8 cellular contexts compared by ENCODE assay signal in genomic region chr16:12613131-12613991, GRCh38.
A peak's percentile ranks its signal among the peaks of the same experiment; 100 is the strongest.
DNase-seq lines count a peak whose midpoint lies in the region; ATAC-seq and TF ChIP-seq lines count a peak whose summit lies in the region.

No MANE protein-coding gene starts in this region.

- H3K36me3 ChIP-seq in CD8-positive, alpha-beta memory T cell (ENCODE audit: insufficient read depth, low read length): no peaks in the 10 kb centered on the region

- peaks cover 0 to 2% (median 2%) of the 10 kb centered on the region in 3 donors for H3K4me1 Mint-ChIP-seq in CD8-positive, alpha-beta memory T cell
- H3K4me1 Mint-ChIP-seq in HFFc6 (ENCODE audit: low read depth): peaks cover 25% of the 10 kb centered on the region

- peaks cover 0 to 9% (median under 1%) of the 10 kb centered on the region in 5 donors for H3K9me3 Mint-ChIP-seq in CD8-positive, alpha-beta memory T cell
- no peaks in the 10 kb centered on the region for H3K9me3 Mint-ChIP-seq in HFFc6

- no peak for ATAC-seq in GM21529 (IDR thresholded peaks at IDR 0.05; ENCODE audit: unreplicated experiment)

- no peak overlapping the region for H3K4me3 ChIP-seq in CD8-positive, alpha-beta memory T cell (ENCODE audit: low read length)
- H3K4me3 ChIP-seq in coronary artery: no peak overlapping the region

- no peak overlapping the region for H3K4me3 Mint-ChIP-seq in CD8-positive, alpha-beta memory T cell
- peak overlapping the region; percentile 2; the same call in 1 of the 2 replicates for H3K4me3 Mint-ChIP-seq in HFFc6

- peak overlapping the region; percentile 43 for H3K27ac ChIP-seq in CD8-positive, alpha-beta memory T cell (ENCODE audit: low read depth, low read length)
- H3K27ac ChIP-seq in coronary artery: no peak overlapping the region

- no peaks in the 10 kb centered on the region for H3K36me3 Mint-ChIP-seq in CD8-positive, alpha-beta memory T cell
- H3K36me3 Mint-ChIP-seq in HFFc6 (ENCODE audit: low read depth): no peaks in the 10 kb centered on the region

- CTCF ChIA-PET in CD8-positive, alpha-beta memory T cell (lab: Charles Lee): no interaction called here

- H3K4me1 ChIP-seq in CD8-positive, alpha-beta memory T cell (ENCODE audit: insufficient read depth, low read length): no peaks in the 10 kb centered on the region

- POLR2A ChIA-PET in CD8-positive, alpha-beta memory T cell (lab: Charles Lee): no interaction called here

- H3K27me3 Mint-ChIP-seq in CD8-positive, alpha-beta memory T cell: peaks cover 11 to 35% of the 10 kb centered on the region in 2 donors
- peaks cover 5% of the 10 kb centered on the region for H3K27me3 Mint-ChIP-seq in HFFc6 (ENCODE audit: insufficient read depth)

- no peak overlapping the region for H3K27ac Mint-ChIP-seq in CD8-positive, alpha-beta memory T cell
- peak overlapping the region; percentile 50; the same call in 1 of the 2 replicates for H3K27ac Mint-ChIP-seq in HFFc6

- no peak for DNase-seq in CD8-positive, alpha-beta memory T cell
- DNase-seq in HFFc6: peak; percentile 70
- peak; percentile 78 for DNase-seq in RPMI8226
- peak; percentile 22 for DNase-seq in coronary artery (ENCODE audit: low spot score)
- DNase-seq in stimulated activated CD4-positive, alpha-beta T cell treated with anti-CD3 and anti-CD28 coated beads, TNF-alpha, amount 100 ng/mL, for 48 hours (ENCODE audit: low read depth in 3 of 3): peak; percentile 37 to 63 (median 56)
- no peak for DNase-seq in AG20443 (ENCODE audit: low spot score)
- DNase-seq in NCI-H2029 (lab: John Stamatoyannopoulos, UW): no peak

- H3K27me3 ChIP-seq in CD8-positive, alpha-beta memory T cell (ENCODE audit: insufficient read depth, low read length, poor library complexity, severe bottlenecking): no peaks in the 10 kb centered on the region

- no peaks in the 10 kb centered on the region for H3K9me3 ChIP-seq in CD8-positive, alpha-beta memory T cell (ENCODE audit: low read length)

- no peak for TF ChIP-seq CTCF in HFFc6 (IDR thresholded peaks at IDR 0.05)
- TF ChIP-seq CTCF in coronary artery (IDR thresholded peaks at IDR 0.05): no peak

Comparison
In these comparisons a context has a peak if more than half of its experiments do, and no peak if none do; other contexts are left out.
1. DNase-seq: peak in HFFc6 (single experiment), RPMI8226 (single experiment), coronary artery (single experiment) and stimulated activated CD4-positive, alpha-beta T cell treated with anti-CD3 and anti-CD28 coated beads, TNF-alpha, amount 100 ng/mL, for 48 hours (3 of 3); none in CD8-positive, alpha-beta memory T cell (0 of 5), AG20443 (single experiment) and NCI-H2029 (single experiment).